In genomic region chr10:30111340-30111980, GRCh38 we compare ENCODE assay signal across 18 cellular contexts.
DNase-seq lines count a peak whose midpoint lies in the region; ATAC-seq and TF ChIP-seq lines count a peak whose summit lies in the region.
"Had no signal": no experiment of that assay in that cellular context is flagged by ENCODE, and none has a peak within 500 bp of the region (broad histone marks: within the 10 kb centered on the region; RNA-seq: fewer than 3 reads in every experiment).

No MANE protein-coding gene starts in this region.

- POLR2A ChIA-PET in AG04449 (lab: Yijun Ruan, JAX), result interaction anchor here (0.7 to 1.0 kb wide), 3 partner anchors 10 to 59 kb away, joined by 3 to 4 read pairs (median 3); no protein-coding TSS in a partner anchor

- no peaks in the 10 kb centered on the region for H3K4me1 ChIP-seq in effector memory CD4-positive, alpha-beta T cell (ENCODE audit: control insufficient read depth, insufficient read depth, low read length, poor library complexity, severe bottlenecking)
- H3K4me1 ChIP-seq: colonic mucosa, Peyer's patch had no signal

- H3K4me3 ChIP-seq in AG04449 (ENCODE audit: low read depth, low read length) (no peak overlapping the region), astrocyte of the spinal cord (ENCODE audit: low read depth, low read length) (no peak overlapping the region)
- no peak overlapping the region for H3K4me3 ChIP-seq in effector memory CD4-positive, alpha-beta T cell (ENCODE audit: insufficient read depth, low read depth, low read length, poor library complexity, severe bottlenecking)
- H3K4me3 ChIP-seq: colonic mucosa, GM12878, Peyer's patch, smooth muscle cell had no signal

- no peak overlapping the region for H3K27ac ChIP-seq in effector memory CD4-positive, alpha-beta T cell (ENCODE audit: insufficient read depth, low read length, poor library complexity, severe bottlenecking)
- H3K27ac ChIP-seq: colonic mucosa, Peyer's patch had no signal

- no peaks in the 10 kb centered on the region for H3K36me3 ChIP-seq in effector memory CD4-positive, alpha-beta T cell (ENCODE audit: control insufficient read depth, insufficient read depth, low read length)
- H3K36me3 ChIP-seq: colonic mucosa, Peyer's patch had no signal

- DNase-seq in AG04449 (ENCODE audit: low read depth, low spot score) (peak; percentile 74), HS-5 (ENCODE audit: low read depth) (peak; percentile 65), astrocyte of the spinal cord (ENCODE audit: low read depth, low spot score) (peak; percentile 81), left kidney (ENCODE audit: low read depth, low spot score) (peak; percentile 13), head of caudate nucleus (no peak), globus pallidus (ENCODE audit: low spot score) (no peak)
- no peak for DNase-seq in effector memory CD4-positive, alpha-beta T cell
- DNase-seq: activated naive CD8-positive, alpha-beta T cell treated with anti-CD3 and anti-CD28 coated beads, Interleukin-2, amount 10 ng/mL, durations not matched to agents 7 days and 5 days; colonic mucosa; DMS53; NCI-H146; NCI-H69; occipital lobe; Peyer's patch; substantia nigra had no signal

- in situ Hi-C loops in astrocyte of the spinal cord (cut with HindIII; ENCODE audit: low sequenced_read_pairs), result no loop called here

- no peak for TF ChIP-seq CTCF in AG04449 (IDR thresholded peaks at IDR 0.05; ENCODE audit: insufficient read depth, low read length, missing control alignments)
- no peak for TF ChIP-seq CTCF in astrocyte of the spinal cord (IDR thresholded peaks at IDR 0.05; ENCODE audit: low read depth, low read length)

- ATAC-seq in HG03460 (IDR thresholded peaks at IDR 0.05; ENCODE audit: unreplicated experiment), result no peak
- ATAC-seq: GM12878 had no signal

- CTCF ChIA-PET in AG04449 (lab: Yijun Ruan, JAX), result no interaction called here

- intact Hi-C loops in head of caudate nucleus (cut with DNase I), result no loop called here

- H3K27me3 ChIP-seq in effector memory CD4-positive, alpha-beta T cell (replicated peaks; ENCODE audit: control insufficient read depth, insufficient read depth, low read length, poor library complexity, severe bottlenecking), result no peaks in the 10 kb centered on the region
- H3K27me3 ChIP-seq: colonic mucosa, Peyer's patch had no signal

- H3K9me3 ChIP-seq in effector memory CD4-positive, alpha-beta T cell (ENCODE audit: control insufficient read depth, low read length), result no peaks in the 10 kb centered on the region
- H3K9me3 ChIP-seq: colonic mucosa, Peyer's patch had no signal

Comparison
In these comparisons a context has a peak if more than half of its experiments do, and no peak if none do; other contexts are left out.
1. DNase-seq: peak in AG04449 (single experiment), HS-5 (single experiment), astrocyte of the spinal cord (single experiment) and left kidney (single experiment); none in head of caudate nucleus (0 of 42), effector memory CD4-positive, alpha-beta T cell (0 of 3) and globus pallidus (single experiment).